In the genomic region with DNA sequence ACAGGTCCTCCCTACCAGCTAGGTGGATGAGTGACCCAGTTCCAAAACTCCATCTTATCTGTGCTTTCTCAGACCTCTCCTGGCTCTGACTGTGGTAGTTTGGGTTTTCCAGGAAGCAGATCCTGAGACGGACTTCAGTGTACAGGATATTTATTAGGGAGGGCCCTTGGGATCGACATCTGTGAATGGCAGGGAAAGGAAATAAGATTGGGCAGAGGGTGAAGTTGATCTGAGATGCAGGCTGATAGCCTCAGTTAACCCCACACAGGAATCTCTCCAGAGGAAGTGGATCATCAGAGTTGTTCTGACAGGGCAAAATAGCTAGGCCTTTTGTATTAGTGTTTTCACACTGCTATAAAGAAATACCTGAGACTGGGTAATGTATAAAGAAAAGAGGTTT, we compare ENCODE assay signal across 29 cellular contexts.
"Had no signal": no experiment of that assay in that cellular context is flagged by ENCODE, and none has a peak within 500 bp of the region (broad histone marks: within the 10 kb centered on the region; RNA-seq: fewer than 3 reads in every experiment).

No MANE protein-coding gene starts in this region.

- H3K9me3 Mint-ChIP-seq: activated naive CD4-positive, alpha-beta T cell treated with anti-CD3 and anti-CD28 coated beads, Interleukin-2, amount 50 U/mL, for 24 hours; brain; central memory CD8-positive, alpha-beta T cell had no signal

- H3K27ac Mint-ChIP-seq: activated B cell treated with CpG ODN at 0.5 μM for 24 hours; activated CD4-positive, alpha-beta T cell treated with anti-CD3 and anti-CD28 coated beads, Interleukin-2, amount 10 ng/mL, durations not matched to agents 24 days and 14 days; activated naive CD4-positive, alpha-beta T cell treated with anti-CD3 and anti-CD28 coated beads, Interleukin-2, amount 50 U/mL, for 24 hours; brain had no signal

- H3K27me3 Mint-ChIP-seq: activated B cell treated with CpG ODN at 0.5 μM for 24 hours; activated CD4-positive, alpha-beta T cell treated with anti-CD3 and anti-CD28 coated beads, Interleukin-2, amount 10 ng/mL, durations not matched to agents 24 days and 14 days; activated naive CD4-positive, alpha-beta T cell treated with anti-CD3 and anti-CD28 coated beads, Interleukin-2, amount 50 U/mL, for 24 hours; central memory CD8-positive, alpha-beta T cell had no signal

- H3K36me3 Mint-ChIP-seq: brain had no signal

- H3K4me3 Mint-ChIP-seq: activated B cell treated with CpG ODN at 0.5 μM for 24 hours; activated CD4-positive, alpha-beta T cell treated with anti-CD3 and anti-CD28 coated beads, Interleukin-2, amount 10 ng/mL, durations not matched to agents 24 days and 14 days; activated naive CD4-positive, alpha-beta T cell treated with anti-CD3 and anti-CD28 coated beads, Interleukin-2, amount 50 U/mL, for 24 hours; brain; central memory CD8-positive, alpha-beta T cell had no signal

- H3K4me1 Mint-ChIP-seq: central memory CD8-positive, alpha-beta T cell had no signal

- ATAC-seq: Panc1, Right ventricle myocardium inferior had no signal

- DNase-seq: activated B cell treated with CpG ODN at 0.5 μM for 24 hours; activated CD4-positive, alpha-beta T cell treated with anti-CD3 and anti-CD28 coated beads for 1 hour; activated CD4-positive, alpha-beta T cell treated with anti-CD3 and anti-CD28 coated beads, Interleukin-2, amount 10 ng/mL, durations not matched to agents 24 days and 14 days; activated CD4-positive, alpha-beta T cell treated with anti-CD3 and anti-CD28 coated beads, Interleukin-2, amount 50 U/mL, for 48 hours; activated effector memory CD4-positive, alpha-beta T cell treated with Interleukin-2 at 50 U/mL for 16 hours; activated naive CD4-positive, alpha-beta T cell; activated T-cell treated with anti-CD3 and anti-CD28 coated beads for 4 hours; amygdala; MG63; MV-4-11; NCI-H1092 treated with DMSO at 0.1 percent for 48 hours; NCI-H1417 treated with DMSO at 0.1 percent for 48 hours; NCI-H1694; NCI-H2029; NCI-H2107; NCI-H2171 treated with DMSO at 0.1 percent for 48 hours; NCI-H226; NCI-H510A; NCI-H526 treated with DMSO at 0.1 percent for 48 hours; RPMI8226; SJCRH30; SK-N-SH; SW 1271; T-helper 9 cell had no signal
